26 cellular contexts compared by ENCODE assay signal in the genomic region with DNA sequence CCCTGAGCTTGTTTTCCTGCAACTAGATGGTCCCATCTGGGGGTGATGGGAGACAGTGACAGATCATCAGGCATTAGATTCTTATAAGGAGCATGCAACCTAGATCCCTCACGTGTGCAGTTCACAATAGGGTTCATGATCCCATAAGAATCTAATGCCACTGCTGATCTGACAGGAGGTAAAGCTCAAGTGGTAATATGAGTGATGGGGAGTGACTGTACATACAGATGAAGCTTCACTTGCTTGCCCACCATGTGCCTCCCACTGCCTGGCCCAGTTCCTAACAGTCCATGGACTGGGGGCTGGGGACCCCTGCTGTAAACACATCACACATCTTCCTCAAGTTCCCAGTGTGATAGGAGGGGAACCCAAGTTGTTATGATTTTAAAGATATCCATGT.
"Had no signal": no experiment of that assay in that cellular context is flagged by ENCODE, and none has a peak within 500 bp of the region (broad histone marks: within the 10 kb centered on the region; RNA-seq: fewer than 3 reads in every experiment).

No MANE protein-coding gene starts in this region.

- H3K9me3 ChIP-seq: suprapubic skin, testis, thyroid gland, transverse colon, upper lobe of right lung, uterus, vagina had no signal

- H3K36me3 ChIP-seq: stomach, suprapubic skin, thoracic aorta, thyroid gland, tibial artery, tibial nerve, transverse colon, upper lobe of left lung, upper lobe of right lung, uterus, vagina had no signal

- H3K27me3 ChIP-seq: stomach, suprapubic skin, testis, thyroid gland, tibial artery, tibial nerve, upper lobe of left lung, uterus, vagina had no signal

- DNase-seq: stimulated activated CD4-positive, alpha-beta T cell treated with anti-CD3 and anti-CD28 coated beads, Interleukin-2, amount 100 ng/mL, for 48 hours; stimulated activated CD4-positive, alpha-beta T cell treated with anti-CD3 and anti-CD28 coated beads, Interleukin-4, amount 100 ng/mL, for 1 hour; stimulated activated CD4-positive, alpha-beta T cell treated with anti-CD3 and anti-CD28 coated beads, Interleukin-4, amount 100 ng/mL, for 24 hours; stimulated activated CD4-positive, alpha-beta T cell treated with anti-CD3 and anti-CD28 coated beads, Interleukin-4, amount 100 ng/mL, for 4 hours; stimulated activated CD8-positive, alpha-beta memory T cell treated with anti-CD3 and anti-CD28 coated beads, Interleukin-4, amount 100 ng/mL, for 48 hours; stimulated activated naive B cell treated with anti-CD40 and anti-IgM and Interleukin-4, amounts not matched to agents 10 μg/mL and 1 μg/mL and 100 μg/mL, for 72 hours; stimulated activated naive CD4-positive, alpha-beta T cell; stimulated activated naive CD4-positive, alpha-beta T cell treated with Interleukin-2 at 50 U/mL for 16 hours; stimulated activated naive CD8-positive, alpha-beta T cell treated with anti-CD3 and anti-CD28 coated beads, Interleukin-15, amount 100 ng/mL, for 72 hours; stimulated activated naive CD8-positive, alpha-beta T cell treated with anti-CD3 and anti-CD28 coated beads, Interleukin-15, Interleukin-2, amounts not matched to agents 100 U/mL and 50 U/mL, for 24 hours; stomach; substantia nigra; testis; thyroid gland; tibial artery; transverse colon; trophoblast cell; upper lobe of left lung; upper lobe of right lung; uterus had no signal

- ATAC-seq: stimulated activated effector memory CD8-positive, alpha-beta T cell treated with anti-CD3 and anti-CD28 coated beads, Interleukin-12 subunit alpha, Interleukin-12 subunit beta, amount 100 ng/mL, for 72 hours; stimulated activated memory B cell treated with anti-CD40 and anti-IgM and Interleukin-4, amounts not matched to agents 10 μg/mL and 1 μg/mL and 100 μg/mL, for 72 hours; stimulated activated naive B cell treated with anti-CD40 and anti-IgM and Interleukin-4, amounts not matched to agents 10 μg/mL and 1 μg/mL and 100 μg/mL, for 72 hours; stimulated activated naive CD8-positive, alpha-beta T cell treated with anti-CD3 and anti-CD28 coated beads, Interleukin-15, amount 100 ng/mL, for 72 hours; stimulated activated naive CD8-positive, alpha-beta T cell treated with anti-CD3 and anti-CD28 coated beads, Interleukin-15, Interleukin-2, amounts not matched to agents 100 U/mL and 50 U/mL, for 24 hours; upper lobe of right lung had no signal

- H3K27ac ChIP-seq: stomach, suprapubic skin, testis, thoracic aorta, thyroid gland, tibial artery, tibial nerve, transverse colon, upper lobe of left lung, upper lobe of right lung, uterus, vagina had no signal

- H3K4me1 ChIP-seq: suprapubic skin, testis, thyroid gland, transverse colon, upper lobe of left lung, upper lobe of right lung, vagina had no signal

- H3K4me3 ChIP-seq: stomach, suprapubic skin, testis, thoracic aorta, thyroid gland, tibial artery, tibial nerve, transverse colon, upper lobe of left lung, upper lobe of right lung, uterus, vagina had no signal
